9 cellular contexts compared by ENCODE assay signal in the genomic region with DNA sequence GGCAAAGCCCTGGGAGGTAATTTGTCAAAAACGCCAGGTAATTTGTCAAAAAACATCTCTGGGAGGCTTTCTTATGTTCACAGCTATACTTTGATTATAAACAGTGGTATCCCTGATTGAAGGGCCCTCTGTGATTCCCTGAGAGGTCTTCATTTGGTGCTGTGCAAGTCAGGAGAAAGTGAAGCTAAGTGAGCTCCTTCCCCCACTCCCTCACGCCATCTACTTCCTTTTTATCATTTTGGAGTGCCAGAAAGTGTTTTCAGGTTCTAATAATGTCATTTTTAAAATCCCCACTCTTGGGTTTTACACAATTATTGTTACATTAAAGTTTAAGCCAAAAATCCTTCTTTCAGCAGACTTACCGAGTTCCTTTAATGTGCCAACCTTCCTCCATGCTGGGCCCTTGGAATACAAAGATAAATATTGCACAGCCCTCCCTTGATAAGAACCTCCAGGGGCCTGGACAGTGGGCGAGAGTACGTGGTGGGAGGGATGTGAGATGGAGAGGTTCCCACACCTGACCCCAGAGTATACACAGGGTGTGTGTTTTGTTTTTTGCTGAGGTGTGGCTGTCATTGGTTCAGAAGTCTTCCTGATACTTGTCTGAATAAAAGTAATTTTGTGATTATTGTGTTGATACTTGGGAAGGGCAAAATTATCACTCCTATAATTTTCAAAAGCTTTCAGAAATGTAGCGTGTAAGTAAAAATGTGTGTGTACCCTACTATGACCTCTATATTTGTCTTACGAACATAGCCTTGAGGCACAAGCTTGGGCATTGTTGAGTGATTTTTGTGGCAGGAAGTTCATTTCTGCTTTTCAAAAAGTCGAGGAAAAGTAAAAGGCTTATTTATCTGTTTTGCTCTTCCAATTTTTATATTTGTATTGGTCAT. TPM values are rescaled to one million over a fixed set of nuclear protein-coding genes. Genes with fewer than 3 reads are reported as not detected.
DNase-seq lines count a peak whose midpoint lies in the region; ATAC-seq and TF ChIP-seq lines count a peak whose summit lies in the region.
"Had no signal": no experiment of that assay in that cellular context is flagged by ENCODE, and none has a peak within 500 bp of the region (broad histone marks: within the 10 kb centered on the region; RNA-seq: fewer than 3 reads in every experiment).

No MANE protein-coding gene starts in this region.

- H3K27ac Mint-ChIP-seq in immature natural killer cell, result peak overlapping the region; percentile 84 to 92 (median 91)

- 0 out of 2 replicates have a peak overlapping the region, but pooled peaks have one; percentile 14 for H3K9ac ChIP-seq in DND-41 (ENCODE audit: low read depth, low read length)

- H3K36me3 Mint-ChIP-seq in immature natural killer cell, result peaks cover 0 to 3% (median 0%) of the 10 kb centered on the region in 3 donors

- peaks cover 2 to 22% (median 14%) of the 10 kb centered on the region in 3 donors for H3K27me3 Mint-ChIP-seq in immature natural killer cell (ENCODE audit: low read depth in 3 of 3)

- peak overlapping the region; percentile 46 to 78 (median 65) for H3K4me3 Mint-ChIP-seq in immature natural killer cell

- H2AFZ ChIP-seq in DND-41 (ENCODE audit: low read depth, low read length), result no peak overlapping the region

- no peak for TF ChIP-seq CTCF in DND-41 (IDR thresholded peaks at IDR 0.05; ENCODE audit: borderline replicate concordance, extremely low read depth, low read length, poor library complexity, severe bottlenecking)

- peaks cover 26% of the 10 kb centered on the region for H4K20me1 ChIP-seq in DND-41 (ENCODE audit: insufficient read depth, low read length)

- H3K4me1 ChIP-seq in DND-41 (ENCODE audit: insufficient read depth, low read length), result peaks cover 45% of the 10 kb centered on the region

- H3K79me2 ChIP-seq in DND-41 (ENCODE audit: insufficient read depth, low read length), result peaks cover 94% of the 10 kb centered on the region

- H3K4me2 ChIP-seq in DND-41 (ENCODE audit: insufficient read depth, low read length), result peak overlapping the region; percentile 19; the same call in 1 of the 2 replicates

- no peak for ATAC-seq in DND-41 (ENCODE audit: insufficient read depth, low read depth)
- peak; percentile 25 for ATAC-seq in GM21390 (IDR thresholded peaks at IDR 0.05; ENCODE audit: unreplicated experiment)
- no peak for ATAC-seq in HG03025 (IDR thresholded peaks at IDR 0.05; ENCODE audit: low FRiP score, unreplicated experiment)

- H3K27ac ChIP-seq in DND-41 (ENCODE audit: low read length), result peak overlapping the region; percentile 27

- DNase-seq in DND-41 (no peak), NOMO-1 (lab: John Stamatoyannopoulos, UW; ENCODE audit: unreplicated experiment in 2 of 2) (peak; percentile 26 to 38), immature natural killer cell (no peak), kidney tubule cell (ENCODE audit: low spot score) (no peak), DMS79 (lab: John Stamatoyannopoulos, UW) (no peak), SHP77 treated with DMSO at 0.1 percent for 48 hours (lab: John Stamatoyannopoulos, UW) (no peak)
- DNase-seq: glutamatergic neuron had no signal

- no peaks in the 10 kb centered on the region for H3K9me3 Mint-ChIP-seq in immature natural killer cell

- H3K36me3 ChIP-seq in DND-41 (ENCODE audit: insufficient read depth, low read length), result peaks cover 4% of the 10 kb centered on the region; the same call in 1 of the 2 replicates

- H3K9me3 ChIP-seq in DND-41 (ENCODE audit: insufficient read depth, low read length, severe bottlenecking), result no peaks in the 10 kb centered on the region

- no peak overlapping the region for H3K4me3 ChIP-seq in DND-41 (ENCODE audit: low read depth in 1 of 2, low read length in 2 of 2)

- H3K4me1 Mint-ChIP-seq in immature natural killer cell, result peaks cover 86 to 95% of the 10 kb centered on the region in 2 donors

- H3K27me3 ChIP-seq in DND-41 (ENCODE audit: insufficient read depth, low read length, poor library complexity), result no peaks in the 10 kb centered on the region

RNA-seq across cellular contexts. Expression of a gene that starts 8.1 kb away (rescaled TPM):
- polyA plus RNA-seq in immature natural killer cell, result 100 to 1,000 TPM; 134 to 265 (median 224) TPM

Comparison
In these comparisons a context has a peak if more than half of its experiments do, and no peak if none do; other contexts are left out.
1. DNase-seq: peak in NOMO-1 (2 of 2); none in DND-41 (single experiment), immature natural killer cell (0 of 3), kidney tubule cell (single experiment), DMS79 (single experiment) and SHP77 treated with DMSO at 0.1 percent for 48 hours (single experiment).